In the genomic region with DNA sequence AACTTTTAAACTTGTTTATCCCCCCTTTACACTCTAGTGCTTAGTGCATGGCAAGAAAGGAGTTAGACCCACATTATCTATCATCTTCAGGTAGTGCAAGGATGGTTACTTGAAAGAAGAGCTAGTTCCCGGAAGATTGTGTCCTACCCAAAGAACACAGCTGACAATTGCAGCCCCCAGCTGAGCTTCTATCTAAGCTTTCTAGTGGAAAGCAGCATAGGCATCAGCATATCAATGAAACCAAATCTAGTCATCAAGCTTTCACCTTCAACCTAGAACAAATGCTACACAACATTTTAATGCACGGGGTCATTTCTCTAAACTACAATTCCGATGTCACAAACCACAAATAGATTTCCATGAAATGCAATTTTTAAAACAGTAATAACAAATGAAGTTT, we compare ENCODE assay signal across 25 cellular contexts.
"Had no signal": no experiment of that assay in that cellular context is flagged by ENCODE, and none has a peak within 500 bp of the region (broad histone marks: within the 10 kb centered on the region; RNA-seq: fewer than 3 reads in every experiment).

No MANE protein-coding gene starts in this region.

- H3K4me1 Mint-ChIP-seq: activated CD8-positive, alpha-beta memory T cell treated with anti-CD3 and anti-CD28 coated beads, Interleukin-2, amount 10 ng/mL, durations not matched to agents 7 days and 5 days; activated naive CD8-positive, alpha-beta T cell treated with anti-CD3 and anti-CD28 coated beads, Interleukin-2, amount 50 U/mL, for 24 hours; immature natural killer cell; naive thymus-derived CD8-positive, alpha-beta T cell had no signal

- H3K27me3 Mint-ChIP-seq: activated CD8-positive, alpha-beta memory T cell treated with anti-CD3 and anti-CD28 coated beads, Interleukin-2, amount 10 ng/mL, durations not matched to agents 7 days and 5 days; activated naive CD8-positive, alpha-beta T cell treated with anti-CD3 and anti-CD28 coated beads, Interleukin-2, amount 50 U/mL, for 24 hours had no signal

- H3K27ac ChIP-seq: left lung, neutrophil, ovary, psoas muscle, right atrium auricular region, spleen, upper lobe of right lung had no signal

- H3K27me3 ChIP-seq: neutrophil, ovary, right atrium auricular region, upper lobe of right lung had no signal

- H3K4me3 ChIP-seq: left lung, lung, ovary, psoas muscle, right atrium auricular region, spleen, upper lobe of right lung had no signal

- H3K27ac Mint-ChIP-seq: activated CD4-positive, alpha-beta memory T cell treated with anti-CD3 and anti-CD28 coated beads for 36 hours; activated CD8-positive, alpha-beta memory T cell treated with anti-CD3 and anti-CD28 coated beads, Interleukin-2, amount 10 ng/mL, durations not matched to agents 7 days and 5 days; activated naive CD8-positive, alpha-beta T cell treated with anti-CD3 and anti-CD28 coated beads, Interleukin-2, amount 50 U/mL, for 24 hours; immature natural killer cell; mesothelial cell of epicardium; naive thymus-derived CD8-positive, alpha-beta T cell had no signal

- H3K4me1 ChIP-seq: left lung, spleen, upper lobe of right lung had no signal

- H3K36me3 Mint-ChIP-seq: activated CD4-positive, alpha-beta memory T cell treated with anti-CD3 and anti-CD28 coated beads for 36 hours; activated CD8-positive, alpha-beta memory T cell treated with anti-CD3 and anti-CD28 coated beads, Interleukin-2, amount 10 ng/mL, durations not matched to agents 7 days and 5 days; immature natural killer cell; naive thymus-derived CD8-positive, alpha-beta T cell had no signal

- H3K36me3 ChIP-seq: left lung, neutrophil, ovary, right atrium auricular region, spleen, upper lobe of right lung had no signal

- DNase-seq: activated CD4-positive, alpha-beta memory T cell treated with anti-CD3 and anti-CD28 coated beads for 36 hours; activated CD4-positive, alpha-beta T cell treated with anti-CD3 and anti-CD28 coated beads for 4 hours; activated CD4-positive, CD25-positive, alpha-beta regulatory T cell; activated CD8-positive, alpha-beta memory T cell treated with anti-CD3 and anti-CD28 coated beads, Interleukin-2, amount 10 ng/mL, durations not matched to agents 7 days and 5 days; activated effector memory CD4-positive, alpha-beta T cell treated with anti-CD3 and anti-CD28 coated beads, Interleukin-2, amount 50 U/mL, for 16 hours; activated naive CD4-positive, alpha-beta T cell treated with anti-CD3 and anti-CD28 coated beads, Interleukin-2, amount 50 U/mL, for 16 hours; activated naive CD8-positive, alpha-beta T cell treated with anti-CD3 and anti-CD28 coated beads, Interleukin-2, amount 50 U/mL, for 24 hours; activated T-cell treated with anti-CD3 and anti-CD28 coated beads for 4 hours; cerebellar nuclear complex; cortex of kidney; effector CD4-positive, alpha-beta T cell; immature natural killer cell; left lung; naive thymus-derived CD8-positive, alpha-beta T cell; ovary; spleen; stimulated activated CD4-positive, alpha-beta T cell treated with anti-CD3 and anti-CD28 coated beads, Interleukin-4, amount 100 ng/mL, for 24 hours; stimulated activated naive CD4-positive, alpha-beta T cell treated with Interleukin-2 at 50 U/mL for 16 hours; T-helper 1 cell; upper lobe of right lung had no signal

- H3K9me3 Mint-ChIP-seq: activated CD4-positive, alpha-beta memory T cell treated with anti-CD3 and anti-CD28 coated beads for 36 hours; activated naive CD8-positive, alpha-beta T cell treated with anti-CD3 and anti-CD28 coated beads, Interleukin-2, amount 50 U/mL, for 24 hours; immature natural killer cell; mesothelial cell of epicardium; naive thymus-derived CD8-positive, alpha-beta T cell had no signal

- H3K9me3 ChIP-seq: left lung, neutrophil, ovary, psoas muscle, right atrium auricular region, spleen, upper lobe of right lung had no signal

- H3K4me3 Mint-ChIP-seq: activated CD4-positive, alpha-beta memory T cell treated with anti-CD3 and anti-CD28 coated beads for 36 hours; activated CD8-positive, alpha-beta memory T cell treated with anti-CD3 and anti-CD28 coated beads, Interleukin-2, amount 10 ng/mL, durations not matched to agents 7 days and 5 days; activated naive CD8-positive, alpha-beta T cell treated with anti-CD3 and anti-CD28 coated beads, Interleukin-2, amount 50 U/mL, for 24 hours; immature natural killer cell; mesothelial cell of epicardium; naive thymus-derived CD8-positive, alpha-beta T cell had no signal
